ENCODE assay signal across 16 cellular contexts in genomic region chr2:19670303-19670702, GRCh38.
"Had no signal": no experiment of that assay in that cellular context is flagged by ENCODE, and none has a peak within 500 bp of the region (broad histone marks: within the 10 kb centered on the region; RNA-seq: fewer than 3 reads in every experiment).

No MANE protein-coding gene starts in this region.

- H3K36me3 ChIP-seq: right atrium auricular region, suprapubic skin, thyroid gland, upper lobe of left lung, uterus had no signal

- H3K27me3 ChIP-seq: right atrium auricular region, suprapubic skin, thyroid gland, upper lobe of left lung, uterus had no signal

- DNase-seq: effector memory CD8-positive, alpha-beta T cell; erythroblast; foreskin melanocyte; hippocampal formation; mammary epithelial cell; mucosa of descending colon; naive thymus-derived CD8-positive, alpha-beta T cell; posterior cingulate gyrus; stimulated activated CD4-positive, alpha-beta T cell treated with anti-CD3 and anti-CD28 coated beads, Interleukin-4, amount 100 ng/mL, for 1 hour; stimulated activated CD8-positive, alpha-beta memory T cell treated with anti-CD3 and anti-CD28 coated beads, Interleukin-4, amount 100 ng/mL, for 48 hours; stimulated activated naive CD8-positive, alpha-beta T cell treated with anti-CD3 and anti-CD28 coated beads, Interleukin-15, Interleukin-2, amounts not matched to agents 100 U/mL and 50 U/mL, for 24 hours; thyroid gland; upper lobe of left lung; uterus had no signal

- H3K9me3 ChIP-seq: mucosa of descending colon, right atrium auricular region, suprapubic skin, thyroid gland, upper lobe of left lung, uterus had no signal

- H3K4me1 ChIP-seq: thyroid gland, upper lobe of left lung, uterus had no signal

- H3K4me3 ChIP-seq: mucosa of descending colon, right atrium auricular region, suprapubic skin, thyroid gland, upper lobe of left lung, uterus had no signal

- H3K27ac ChIP-seq: right atrium auricular region, suprapubic skin, thyroid gland, upper lobe of left lung, uterus had no signal
